In the genomic region with DNA sequence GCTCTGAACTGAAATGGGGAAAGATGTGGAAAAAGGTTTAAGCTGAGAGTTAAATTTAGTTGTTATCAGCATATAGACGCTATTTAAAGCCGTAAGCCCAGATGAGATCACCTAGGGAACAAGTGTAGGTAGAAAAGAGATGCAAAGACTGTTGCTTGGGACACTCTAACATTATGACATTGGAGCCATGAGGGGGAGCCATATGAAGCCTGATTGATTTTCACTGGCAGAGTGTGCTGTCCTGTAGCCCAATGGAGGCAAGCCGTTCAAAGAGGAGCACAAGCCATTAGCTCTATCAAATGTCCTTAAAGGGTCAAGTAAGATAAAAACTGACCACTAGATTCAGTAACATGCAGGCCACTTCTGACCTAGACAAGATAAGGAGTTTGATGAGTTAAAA, we compare ENCODE assay signal across 17 cellular contexts.
"Had no signal": no experiment of that assay in that cellular context is flagged by ENCODE, and none has a peak within 500 bp of the region (broad histone marks: within the 10 kb centered on the region; RNA-seq: fewer than 3 reads in every experiment).

No MANE protein-coding gene starts in this region.

- FAIRE-seq: frontal cortex had no signal

- H3K36me3 ChIP-seq: ascending aorta, breast epithelium, lower lobe of right lung, stomach, upper lobe of left lung had no signal

- H3K9me3 Mint-ChIP-seq: activated CD4-positive, alpha-beta memory T cell treated with anti-CD3 and anti-CD28 coated beads, Interleukin-2, amount 10 ng/mL, durations not matched to agents 7 days and 5 days; activated T-cell treated with anti-CD3 and anti-CD28 coated beads, Interleukin-2, amount 50 U/mL, for 24 hours; mesothelial cell of epicardium had no signal

- H3K27me3 ChIP-seq: ascending aorta, breast epithelium, stomach, testis, upper lobe of left lung had no signal

- ATAC-seq: lower lobe of right lung, sciatic nerve had no signal

- H3K4me1 Mint-ChIP-seq: activated CD4-positive, alpha-beta memory T cell treated with anti-CD3 and anti-CD28 coated beads, Interleukin-2, amount 10 ng/mL, durations not matched to agents 7 days and 5 days; activated naive CD4-positive, alpha-beta T cell treated with anti-CD3 and anti-CD28 coated beads, Interleukin-2, amount 10 ng/mL, durations not matched to agents 7 days and 5 days; immature natural killer cell had no signal

- H3K9me3 ChIP-seq: ascending aorta, breast epithelium, lower lobe of right lung, stomach, testis, upper lobe of left lung had no signal

- H3K36me3 Mint-ChIP-seq: activated naive CD4-positive, alpha-beta T cell treated with anti-CD3 and anti-CD28 coated beads, Interleukin-2, amount 10 ng/mL, durations not matched to agents 7 days and 5 days; immature natural killer cell; mesothelial cell of epicardium had no signal

- H3K27ac ChIP-seq: ascending aorta, breast epithelium, lower lobe of right lung, stomach, testis, upper lobe of left lung had no signal

- H3K4me3 ChIP-seq: ascending aorta, breast epithelium, lower lobe of right lung, stomach, testis, upper lobe of left lung had no signal

- DNase-seq: activated CD4-positive, alpha-beta memory T cell treated with anti-CD3 and anti-CD28 coated beads, Interleukin-2, amount 10 ng/mL, durations not matched to agents 7 days and 5 days; activated CD4-positive, alpha-beta T cell treated with anti-CD3 and anti-CD28 coated beads for 4 hours; activated naive CD4-positive, alpha-beta T cell treated with anti-CD3 and anti-CD28 coated beads, Interleukin-2, amount 10 ng/mL, durations not matched to agents 7 days and 5 days; activated T-cell treated with anti-CD3 and anti-CD28 coated beads, Interleukin-2, amount 50 U/mL, for 24 hours; effector memory CD4-positive, alpha-beta T cell; head of caudate nucleus; immature natural killer cell; lower lobe of right lung; stomach; testis; upper lobe of left lung had no signal

- H3K27me3 Mint-ChIP-seq: activated CD4-positive, alpha-beta memory T cell treated with anti-CD3 and anti-CD28 coated beads, Interleukin-2, amount 10 ng/mL, durations not matched to agents 7 days and 5 days; activated naive CD4-positive, alpha-beta T cell treated with anti-CD3 and anti-CD28 coated beads, Interleukin-2, amount 10 ng/mL, durations not matched to agents 7 days and 5 days; activated T-cell treated with anti-CD3 and anti-CD28 coated beads, Interleukin-2, amount 50 U/mL, for 24 hours; dendritic cell treated with granulocyte-macrophage colony-stimulating factor and Interleukin-4, amounts not matched to agents 40 ng/mL and 50 ng/mL, for 4 days had no signal

- H3K4me1 ChIP-seq: breast epithelium, lower lobe of right lung, testis had no signal

- H3K27ac Mint-ChIP-seq: activated CD4-positive, alpha-beta memory T cell treated with anti-CD3 and anti-CD28 coated beads, Interleukin-2, amount 10 ng/mL, durations not matched to agents 7 days and 5 days; activated naive CD4-positive, alpha-beta T cell treated with anti-CD3 and anti-CD28 coated beads, Interleukin-2, amount 10 ng/mL, durations not matched to agents 7 days and 5 days; activated T-cell treated with anti-CD3 and anti-CD28 coated beads, Interleukin-2, amount 50 U/mL, for 24 hours; dendritic cell treated with granulocyte-macrophage colony-stimulating factor and Interleukin-4, amounts not matched to agents 40 ng/mL and 50 ng/mL, for 4 days; immature natural killer cell; mesothelial cell of epicardium had no signal

- H3K4me3 Mint-ChIP-seq: activated CD4-positive, alpha-beta memory T cell treated with anti-CD3 and anti-CD28 coated beads, Interleukin-2, amount 10 ng/mL, durations not matched to agents 7 days and 5 days; activated naive CD4-positive, alpha-beta T cell treated with anti-CD3 and anti-CD28 coated beads, Interleukin-2, amount 10 ng/mL, durations not matched to agents 7 days and 5 days; activated T-cell treated with anti-CD3 and anti-CD28 coated beads, Interleukin-2, amount 50 U/mL, for 24 hours; dendritic cell treated with granulocyte-macrophage colony-stimulating factor and Interleukin-4, amounts not matched to agents 40 ng/mL and 50 ng/mL, for 4 days; immature natural killer cell; mesothelial cell of epicardium had no signal
